ENCODE assay signal across 19 cellular contexts in genomic region chr2:188132385-188132784, GRCh38.
DNase-seq lines count a peak whose midpoint lies in the region; ATAC-seq and TF ChIP-seq lines count a peak whose summit lies in the region.
"Had no signal": no experiment of that assay in that cellular context is flagged by ENCODE, and none has a peak within 500 bp of the region (broad histone marks: within the 10 kb centered on the region; RNA-seq: fewer than 3 reads in every experiment).

No MANE protein-coding gene starts in this region.

- WGBS in thyroid gland, 2 donors = 63 to 67% methylated on average over 5 of the region's 5 CpGs

- H3K27ac ChIP-seq in breast epithelium = no peak overlapping the region
- no peak overlapping the region for H3K27ac ChIP-seq in colonic mucosa
- no peak overlapping the region for H3K27ac ChIP-seq in thyroid gland
- H3K27ac ChIP-seq: epithelial cell of prostate had no signal

- DNase-seq in MCF 10A (ENCODE audit: unreplicated experiment) (peak; percentile 50), breast epithelium (ENCODE audit: low spot score in 2 of 2) (no peak), colonic mucosa (peak; percentile 19), inferior parietal cortex (ENCODE audit: extremely low spot score) (peak; percentile 45), thyroid gland (peak; percentile 3 to 8), omental fat pad (ENCODE audit: low spot score) (no peak), HEK293T (ENCODE audit: extremely low spot score) (no peak), progenitor cell of endocrine pancreas (ENCODE audit: low spot score, unreplicated experiment) (no peak)
- DNase-seq: CD8-positive, alpha-beta T cell; NCI-H1048; NCI-H510A; stimulated activated naive CD8-positive, alpha-beta T cell treated with anti-CD3 and anti-CD28 coated beads, Interleukin-15, Interleukin-2, amounts not matched to agents 100 U/mL and 50 U/mL, for 24 hours had no signal

- TF ChIP-seq CTCF in MCF 10A (IDR thresholded peaks at IDR 0.05; ENCODE audit: unreplicated experiment) = no peak
- no peak for TF ChIP-seq CTCF in breast epithelium (IDR thresholded peaks at IDR 0.05)
- TF ChIP-seq CTCF in colonic mucosa (IDR thresholded peaks at IDR 0.05) = no peak
- TF ChIP-seq CTCF in thyroid gland (IDR thresholded peaks at IDR 0.05) = no peak
- no peak for TF ChIP-seq CTCF in omental fat pad (IDR thresholded peaks at IDR 0.05)
- no peak for TF ChIP-seq CTCF in progenitor cell of endocrine pancreas (IDR thresholded peaks at IDR 0.05; ENCODE audit: unreplicated experiment)

- H3K27me3 ChIP-seq in breast epithelium = no peaks in the 10 kb centered on the region
- H3K27me3 ChIP-seq in colonic mucosa = no peaks in the 10 kb centered on the region
- no peaks in the 10 kb centered on the region for H3K27me3 ChIP-seq in thyroid gland

- H3K9ac ChIP-seq in colonic mucosa (ENCODE audit: low read depth in 2 of 2, low read length in 2 of 2) = no peak overlapping the region

- H3K4me3 ChIP-seq in breast epithelium (no peak overlapping the region), colonic mucosa (no peak overlapping the region), thyroid gland (replicated peaks in 1 of 3) (no peak overlapping the region)
- H3K4me3 ChIP-seq: smooth muscle cell had no signal

- no peaks in the 10 kb centered on the region for H3K4me1 ChIP-seq in breast epithelium
- H3K4me1 ChIP-seq in colonic mucosa = no peaks in the 10 kb centered on the region
- no peaks in the 10 kb centered on the region for H3K4me1 ChIP-seq in thyroid gland

- TF ChIP-seq POLR2A in breast epithelium (IDR thresholded peaks at IDR 0.05) (no peak), thyroid gland (IDR thresholded peaks at IDR 0.05) (no peak)

- H3K9me3 ChIP-seq in breast epithelium = no peaks in the 10 kb centered on the region
- H3K9me3 ChIP-seq in colonic mucosa = no peaks in the 10 kb centered on the region
- H3K9me3 ChIP-seq in thyroid gland = no peaks in the 10 kb centered on the region

- POLR2A ChIA-PET in MCF 10A (lab: Yijun Ruan, JAX) = no interaction called here
- POLR2A ChIA-PET in HEK293T (lab: Yijun Ruan, JAX) = no interaction called here

- intact Hi-C loops in MCF 10A (cut with micrococcal nuclease) (no loop called here), breast epithelium (cut with DNase I; ENCODE audit: low total_unique reads) (no loop called here), colonic mucosa (cut with DNase I) (no loop called here), thyroid gland (cut with DNase I) (no loop called here)

- H3K4me3 Mint-ChIP-seq in MCF 10A (ENCODE audit: unreplicated experiment) (no peak overlapping the region), progenitor cell of endocrine pancreas (ENCODE audit: low read depth) (no peak overlapping the region)
- H3K4me3 Mint-ChIP-seq: activated naive CD8-positive, alpha-beta T cell; CD8-positive, alpha-beta T cell; central memory CD8-positive, alpha-beta T cell; neural crest cell had no signal

- H3K9me3 Mint-ChIP-seq in MCF 10A (ENCODE audit: unreplicated experiment) (no peaks in the 10 kb centered on the region), progenitor cell of endocrine pancreas (ENCODE audit: low read depth) (peaks cover 11% of the 10 kb centered on the region)
- H3K9me3 Mint-ChIP-seq: CD8-positive, alpha-beta T cell; neural crest cell had no signal

- BruUV-seq in MCF 10A (replicated peaks; lab: Mats Ljungman, UMichigan) = no TSS peak

- H3K36me3 ChIP-seq in breast epithelium (no peaks in the 10 kb centered on the region), colonic mucosa (no peaks in the 10 kb centered on the region), thyroid gland (no peaks in the 10 kb centered on the region)

- H3K4me1 Mint-ChIP-seq in MCF 10A (ENCODE audit: insufficient read depth, unreplicated experiment) (no peaks in the 10 kb centered on the region), progenitor cell of endocrine pancreas (ENCODE audit: low read depth) (peaks cover 3% of the 10 kb centered on the region)
- H3K4me1 Mint-ChIP-seq: central memory CD8-positive, alpha-beta T cell; neural crest cell had no signal

- H3K27ac Mint-ChIP-seq in MCF 10A (ENCODE audit: low read depth, unreplicated experiment) = no peak overlapping the region
- no peak overlapping the region for H3K27ac Mint-ChIP-seq in progenitor cell of endocrine pancreas
- H3K27ac Mint-ChIP-seq: activated naive CD8-positive, alpha-beta T cell; CD8-positive, alpha-beta T cell had no signal

- no peak for ATAC-seq in omental fat pad (ENCODE audit: low FRiP score)
- ATAC-seq: activated CD4-positive, CD25-positive, alpha-beta regulatory T cell treated with anti-CD3 and anti-CD28 coated beads, Interleukin-2, amount 50 U/mL, for 24 hours; CD8-positive, alpha-beta T cell; Panc1; stimulated activated naive CD8-positive, alpha-beta T cell treated with anti-CD3 and anti-CD28 coated beads, Interleukin-15, Interleukin-2, amounts not matched to agents 100 U/mL and 50 U/mL, for 24 hours had no signal

- H3K27me3 Mint-ChIP-seq in MCF 10A (ENCODE audit: insufficient read depth, unreplicated experiment) = no peaks in the 10 kb centered on the region
- H3K27me3 Mint-ChIP-seq in progenitor cell of endocrine pancreas = peaks cover 5% of the 10 kb centered on the region
- H3K27me3 Mint-ChIP-seq: activated naive CD8-positive, alpha-beta T cell; central memory CD8-positive, alpha-beta T cell had no signal

- H3K36me3 Mint-ChIP-seq in MCF 10A (ENCODE audit: insufficient read depth, unreplicated experiment) = no peaks in the 10 kb centered on the region
- no peaks in the 10 kb centered on the region for H3K36me3 Mint-ChIP-seq in progenitor cell of endocrine pancreas (ENCODE audit: insufficient read depth)
- H3K36me3 Mint-ChIP-seq: activated naive CD8-positive, alpha-beta T cell; CD8-positive, alpha-beta T cell had no signal

- CTCF ChIA-PET in MCF 10A (lab: Yijun Ruan, JAX) (interaction anchor here (0.6 kb wide), 1 partner anchor 631 kb away, joined by 4 read pairs; no protein-coding TSS in a partner anchor), HEK293T (lab: Yijun Ruan, JAX) (no interaction called here)

TF ChIP-seq in HEK293T, 16 proteins besides CTCF, POLR2A, EP300 and RAD21:
- TF ChIP-seq BHLHE40 (IDR thresholded peaks at IDR 0.05; ENCODE audit: borderline replicate concordance) = no peak
- TF ChIP-seq HDGF (IDR thresholded peaks at IDR 0.05; ENCODE audit: borderline replicate concordance) = no peak
- TF ChIP-seq SP1 (IDR thresholded peaks at IDR 0.05) = no peak
- no peak for TF ChIP-seq ZNF384 (IDR thresholded peaks at IDR 0.05)
- no peak for TF ChIP-seq SUZ12 (IDR thresholded peaks at IDR 0.05)
- TF ChIP-seq L3MBTL2 (conservative IDR thresholded peaks at IDR 0.05) = no peak
- TF ChIP-seq FOXA1 (IDR thresholded peaks at IDR 0.05) = no peak
- TF ChIP-seq FOXM1 (IDR thresholded peaks at IDR 0.05; ENCODE audit: borderline replicate concordance) = no peak
- no peak for TF ChIP-seq TARDBP (IDR thresholded peaks at IDR 0.05)
- TF ChIP-seq LEF1 (IDR thresholded peaks at IDR 0.05; ENCODE audit: borderline replicate concordance) = no peak
- TF ChIP-seq, protein P1, sequence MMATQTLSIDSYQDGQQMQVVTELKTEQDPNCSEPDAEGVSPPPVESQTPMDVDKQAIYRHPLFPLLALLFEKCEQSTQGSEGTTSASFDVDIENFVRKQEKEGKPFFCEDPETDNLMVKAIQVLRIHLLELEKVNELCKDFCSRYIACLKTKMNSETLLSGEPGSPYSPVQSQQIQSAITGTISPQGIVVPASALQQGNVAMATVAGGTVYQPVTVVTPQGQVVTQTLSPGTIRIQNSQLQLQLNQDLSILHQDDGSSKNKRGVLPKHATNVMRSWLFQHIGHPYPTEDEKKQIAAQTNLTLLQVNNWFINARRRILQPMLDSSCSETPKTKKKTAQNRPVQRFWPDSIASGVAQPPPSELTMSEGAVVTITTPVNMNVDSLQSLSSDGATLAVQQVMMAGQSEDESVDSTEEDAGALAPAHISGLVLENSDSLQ (IDR thresholded peaks at IDR 0.05) = no peak
- no peak for TF ChIP-seq ELF4 (IDR thresholded peaks at IDR 0.05)

Comparison
In these comparisons a context has a peak if more than half of its experiments do, and no peak if none do; other contexts are left out.
1. DNase-seq: peak in MCF 10A (single experiment), colonic mucosa (single experiment), inferior parietal cortex (single experiment) and thyroid gland (2 of 2); none in breast epithelium (0 of 2), omental fat pad (single experiment), HEK293T (single experiment) and progenitor cell of endocrine pancreas (single experiment).